13 cellular contexts compared by ENCODE assay signal in genomic region chr20:22452442-22453011, GRCh38.
DNase-seq lines count a peak whose midpoint lies in the region; ATAC-seq, FAIRE-seq and TF ChIP-seq lines count a peak whose summit lies in the region.
"Had no signal": no experiment of that assay in that cellular context is flagged by ENCODE, and none has a peak within 500 bp of the region (broad histone marks: within the 10 kb centered on the region; RNA-seq: fewer than 3 reads in every experiment).

No MANE protein-coding gene starts in this region.

- H3K27ac ChIP-seq in small intestine (ENCODE audit: low read depth in 1 of 2, low read length in 1 of 2): no peak overlapping the region
- H3K27ac ChIP-seq in uterus: no peak overlapping the region
- H3K27ac ChIP-seq: GM23248 had no signal

- no peaks in the 10 kb centered on the region for H3K36me3 Mint-ChIP-seq in activated CD8-positive, alpha-beta memory T cell treated with anti-CD3 and anti-CD28 coated beads, Interleukin-2, amount 10 ng/mL, durations not matched to agents 7 days and 5 days
- H3K36me3 Mint-ChIP-seq: CD4-positive, CD25-positive, alpha-beta regulatory T cell had no signal

- H3K36me3 ChIP-seq in small intestine (ENCODE audit: control insufficient read depth in 2 of 2, insufficient read depth in 2 of 2, low read length in 2 of 2) (no peaks in the 10 kb centered on the region), uterus (no peaks in the 10 kb centered on the region)

- H3K27me3 Mint-ChIP-seq in activated CD8-positive, alpha-beta memory T cell treated with anti-CD3 and anti-CD28 coated beads, Interleukin-2, amount 10 ng/mL, durations not matched to agents 7 days and 5 days: no peaks in the 10 kb centered on the region

- no peak for TF ChIP-seq POLR2A in uterus (IDR thresholded peaks at IDR 0.05)

- H3K9me3 ChIP-seq in small intestine (ENCODE audit: control insufficient read depth, low read depth) (no peaks in the 10 kb centered on the region), uterus (no peaks in the 10 kb centered on the region)

- no peak for TF ChIP-seq CTCF in uterus (IDR thresholded peaks at IDR 0.05)

- H3K9me3 Mint-ChIP-seq in activated CD8-positive, alpha-beta memory T cell treated with anti-CD3 and anti-CD28 coated beads, Interleukin-2, amount 10 ng/mL, durations not matched to agents 7 days and 5 days (ENCODE audit: low read depth): no peaks in the 10 kb centered on the region

- peak; percentile 97 for DNase-seq in DMS53 treated with DMSO at 0.1 percent for 48 hours (lab: John Stamatoyannopoulos, UW; ENCODE audit: unreplicated experiment)
- peak; percentile 95 for DNase-seq in NCI-H510A treated with DMSO at 0.1 percent for 48 hours (lab: John Stamatoyannopoulos, UW)
- no peak for DNase-seq in left colon
- DNase-seq in small intestine: peak; percentile 39
- DNase-seq in uterus: no peak
- DNase-seq in activated CD8-positive, alpha-beta memory T cell treated with anti-CD3 and anti-CD28 coated beads, Interleukin-2, amount 10 ng/mL, durations not matched to agents 7 days and 5 days: no peak
- DNase-seq: Calu3; CD4-positive, CD25-positive, alpha-beta regulatory T cell; NCI-H1048; NCI-H187; SW 1271 had no signal

- H3K4me3 Mint-ChIP-seq in activated CD8-positive, alpha-beta memory T cell treated with anti-CD3 and anti-CD28 coated beads, Interleukin-2, amount 10 ng/mL, durations not matched to agents 7 days and 5 days: no peak overlapping the region
- H3K4me3 Mint-ChIP-seq: CD4-positive, CD25-positive, alpha-beta regulatory T cell had no signal

- H3K27ac Mint-ChIP-seq in activated CD8-positive, alpha-beta memory T cell treated with anti-CD3 and anti-CD28 coated beads, Interleukin-2, amount 10 ng/mL, durations not matched to agents 7 days and 5 days: no peak overlapping the region
- H3K27ac Mint-ChIP-seq: CD4-positive, CD25-positive, alpha-beta regulatory T cell had no signal

- intact Hi-C loops in left colon (cut with DNase I, micrococcal nuclease) (no loop called here), uterus (cut with DNase I; ENCODE audit: low total_unique reads) (no loop called here)

- H3K4me1 ChIP-seq in small intestine (ENCODE audit: control insufficient read depth in 2 of 2, insufficient read depth in 1 of 2, low read depth in 1 of 2, low read length in 1 of 2) (peaks cover 2 to 5% of the 10 kb centered on the region in 2 donors), uterus (no peaks in the 10 kb centered on the region)

- H3K4me1 Mint-ChIP-seq in activated CD8-positive, alpha-beta memory T cell treated with anti-CD3 and anti-CD28 coated beads, Interleukin-2, amount 10 ng/mL, durations not matched to agents 7 days and 5 days: no peaks in the 10 kb centered on the region
- H3K4me1 Mint-ChIP-seq: CD4-positive, CD25-positive, alpha-beta regulatory T cell had no signal

- FAIRE-seq in small intestine (lab: Jason Lieb, UNC): no peak

- H3K4me3 ChIP-seq in small intestine (ENCODE audit: low read depth in 1 of 2, low read length in 2 of 2): no peak overlapping the region
- H3K4me3 ChIP-seq in uterus: no peak overlapping the region
- H3K4me3 ChIP-seq: GM23248 had no signal

- H3K27me3 ChIP-seq in small intestine (ENCODE audit: control insufficient read depth in 2 of 2, insufficient read depth in 2 of 2, low read length in 2 of 2): no peaks in the 10 kb centered on the region
- no peaks in the 10 kb centered on the region for H3K27me3 ChIP-seq in uterus

- ATAC-seq in left colon: peak; percentile 57
- no peak for ATAC-seq in HG03442 (IDR thresholded peaks at IDR 0.05; ENCODE audit: unreplicated experiment)
- ATAC-seq in activated CD8-positive, alpha-beta memory T cell treated with anti-CD3 and anti-CD28 coated beads, Interleukin-2, amount 10 ng/mL, durations not matched to agents 7 days and 5 days: no peak

- CTCF ChIA-PET in activated CD8-positive, alpha-beta memory T cell treated with anti-CD3 and anti-CD28 coated beads, Interleukin-2, amount 10 ng/mL, durations not matched to agents 7 days and 5 days (lab: Charles Lee): no interaction called here

- 81 to 85% (median 83%) methylated on average over 3 of the region's 3 CpGs for WGBS in small intestine, 3 donors

Comparison
In these comparisons a context has a peak if more than half of its experiments do, and no peak if none do; other contexts are left out.
1. DNase-seq: peak in DMS53 treated with DMSO at 0.1 percent for 48 hours (single experiment), NCI-H510A treated with DMSO at 0.1 percent for 48 hours (single experiment) and small intestine (single experiment); none in left colon (0 of 2), uterus (0 of 2) and activated CD8-positive, alpha-beta memory T cell treated with anti-CD3 and anti-CD28 coated beads, Interleukin-2, amount 10 ng/mL, durations not matched to agents 7 days and 5 days (single experiment).